In the genomic region with DNA sequence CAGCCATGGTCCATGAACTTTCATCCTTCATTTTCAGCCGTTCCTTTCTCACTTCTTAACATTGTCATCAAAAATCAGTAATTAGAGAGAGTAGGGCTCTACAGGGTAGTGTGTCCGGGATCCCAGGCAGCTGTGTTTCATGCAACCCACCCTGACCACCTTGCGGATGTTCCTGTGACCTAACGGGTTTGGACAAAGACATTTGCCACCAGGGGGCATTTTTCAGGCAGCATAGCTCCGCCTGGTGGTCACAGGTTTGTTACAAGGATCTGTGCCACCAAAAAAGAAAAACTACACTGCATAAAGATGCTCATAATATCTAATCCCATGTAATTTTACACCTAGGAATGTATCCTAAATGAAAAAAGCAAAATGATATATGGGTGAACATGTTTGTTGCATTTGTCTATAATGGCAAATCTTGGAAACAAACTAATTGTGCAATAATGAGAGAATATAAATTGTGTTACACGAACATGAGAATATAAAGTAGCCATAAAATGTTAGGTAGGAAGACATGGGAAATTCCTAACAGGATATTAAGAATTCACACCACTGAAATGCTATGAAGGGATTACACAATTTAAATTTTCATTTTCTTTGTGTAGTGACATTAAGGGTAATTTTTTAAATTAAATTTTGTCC, we compare ENCODE assay signal across 8 cellular contexts.
DNase-seq lines count a peak whose midpoint lies in the region; ATAC-seq and TF ChIP-seq lines count a peak whose summit lies in the region.

No MANE protein-coding gene starts in this region.

- H3K27me3 ChIP-seq in adipocyte (replicated peaks; ENCODE audit: control insufficient read depth, insufficient read depth, low read length) = no peaks in the 10 kb centered on the region

- H3K4me1 ChIP-seq in adipocyte (ENCODE audit: control insufficient read depth, insufficient read depth, low read length) = no peaks in the 10 kb centered on the region

- peak; percentile 16 for DNase-seq in G401 (ENCODE audit: low spot score)
- DNase-seq in RWPE1 (ENCODE audit: low spot score) = peak; percentile 64
- peak; percentile 83 for DNase-seq in adipocyte (ENCODE audit: low read depth)
- DNase-seq in iPS-NIHi11 (ENCODE audit: low spot score) = peak; percentile 71
- DNase-seq in stimulated activated CD4-positive, alpha-beta T cell treated with anti-CD3 and anti-CD28 coated beads, TNF-alpha, amount 100 ng/mL, for 4 hours (ENCODE audit: low read depth in 3 of 3) = peak; percentile 2 to 11 (median 7)
- no peak for DNase-seq in hippocampal formation (lab: John Stamatoyannopoulos, UW)
- no peak for DNase-seq in NCI-H2029 treated with DMSO at 0.1 percent for 48 hours (lab: John Stamatoyannopoulos, UW)

- CTCF ChIA-PET in RWPE1 (lab: Yijun Ruan, JAX) = interaction anchor here (0.6 to 1.5 kb wide), 10 partner anchors 12 to 654 kb away, joined by 3 to 6 read pairs (median 4); no protein-coding TSS in a partner anchor

- H3K27ac ChIP-seq in RWPE1 = no peak overlapping the region

- no peak overlapping the region for H3K9ac ChIP-seq in adipocyte (ENCODE audit: low read length)

- peak; percentile 60 for ATAC-seq in HG03354 (IDR thresholded peaks at IDR 0.05; ENCODE audit: poor library complexity, severe bottlenecking, unreplicated experiment)

- H3K9me3 ChIP-seq in adipocyte (ENCODE audit: control insufficient read depth, low read length) = no peaks in the 10 kb centered on the region

- peak; percentile 84 for TF ChIP-seq CTCF in RWPE1 (conservative IDR thresholded peaks at IDR 0.05; ENCODE audit: low read depth)

- no peak overlapping the region for H3K4me3 ChIP-seq in adipocyte (ENCODE audit: low read length)

- in situ Hi-C loops in G401 (cut with HindIII; ENCODE audit: low sequenced_read_pairs) = no loop called here

- POLR2A ChIA-PET in RWPE1 (lab: Yijun Ruan, JAX; ENCODE audit: low non-redundant PET) = no interaction called here

- H3K36me3 ChIP-seq in adipocyte (ENCODE audit: control insufficient read depth, insufficient read depth, low read length, severe bottlenecking) = no peaks in the 10 kb centered on the region

Comparison
In these comparisons a context has a peak if more than half of its experiments do, and no peak if none do; other contexts are left out.
1. DNase-seq: peak in G401 (single experiment), RWPE1 (single experiment), adipocyte (single experiment), iPS-NIHi11 (single experiment) and stimulated activated CD4-positive, alpha-beta T cell treated with anti-CD3 and anti-CD28 coated beads, TNF-alpha, amount 100 ng/mL, for 4 hours (3 of 3); none in hippocampal formation (0 of 2) and NCI-H2029 treated with DMSO at 0.1 percent for 48 hours (single experiment).